Comparison of ENCODE assay signal across 1 cellular context in the genomic region with DNA sequence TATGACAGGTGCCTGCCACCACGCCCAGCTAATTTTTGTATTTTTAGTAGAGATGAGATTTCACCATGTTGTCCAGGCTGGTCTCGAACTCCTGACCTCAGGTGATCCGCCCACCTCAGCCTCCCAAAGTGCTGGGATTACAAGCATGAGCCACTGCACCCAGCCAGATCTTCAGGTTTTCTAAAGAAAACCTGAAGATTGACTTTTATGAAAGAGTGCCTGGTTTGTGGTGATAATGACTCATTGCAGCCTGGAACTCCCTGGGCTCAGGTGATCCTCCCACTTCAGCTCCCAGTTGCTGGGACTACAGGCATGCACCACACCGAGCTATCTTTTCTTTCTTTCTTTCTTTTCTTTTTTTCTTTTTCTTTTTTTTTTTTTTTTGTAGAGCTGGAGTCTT. TPM values are rescaled to one million over a fixed set of nuclear protein-coding genes. Genes with fewer than 3 reads are reported as not detected.
"Had no signal": no experiment of that assay in that cellular context is flagged by ENCODE, and none has a peak within 500 bp of the region (broad histone marks: within the 10 kb centered on the region; RNA-seq: fewer than 3 reads in every experiment).

No MANE protein-coding gene starts in this region.

RNA-seq across cellular contexts. Expression of a gene that starts 24.8 kb away (rescaled TPM):
- total RNA-seq: endothelial cell of umbilical vein had no signal
- polyA plus RNA-seq: endothelial cell of umbilical vein had no signal
